ENCODE assay signal across 13 cellular contexts in the genomic region with DNA sequence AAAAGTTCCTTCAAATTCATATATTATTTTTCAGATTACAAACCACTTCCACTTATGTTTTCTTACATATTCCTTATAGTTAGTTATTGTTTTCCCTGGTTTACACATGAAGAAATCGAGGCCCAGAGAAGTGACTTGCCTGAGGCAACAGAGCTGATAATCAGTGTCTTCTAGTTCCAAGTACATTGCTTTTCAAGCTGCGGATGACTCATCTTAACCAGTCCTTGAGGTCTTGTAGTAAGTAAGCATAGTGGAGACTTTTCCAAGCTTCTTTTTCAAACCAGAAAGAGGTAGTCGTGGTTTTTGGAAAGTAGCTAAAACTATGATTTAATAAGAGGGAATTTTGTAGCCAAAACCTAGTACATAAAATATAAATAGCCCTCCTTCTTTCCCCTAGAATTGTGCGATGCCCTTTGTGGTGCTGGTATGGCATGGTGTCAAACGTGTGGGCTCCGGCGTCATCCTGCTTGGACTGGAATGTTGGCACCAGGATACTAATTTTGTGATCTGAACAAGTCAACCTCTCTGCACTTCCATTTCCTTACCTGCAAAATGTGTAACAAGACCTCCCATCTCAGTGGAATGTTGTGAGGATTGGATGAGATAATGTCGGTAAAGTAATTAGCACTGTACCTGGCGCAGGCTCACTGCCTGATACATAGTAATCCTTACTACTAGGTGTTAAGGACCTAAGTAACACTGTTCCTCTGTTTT. TPM values are rescaled to one million over a fixed set of nuclear protein-coding genes. Genes with fewer than 3 reads are reported as not detected.
DNase-seq lines count a peak whose midpoint lies in the region; ATAC-seq and TF ChIP-seq lines count a peak whose summit lies in the region.
"Had no signal": no experiment of that assay in that cellular context is flagged by ENCODE, and none has a peak within 500 bp of the region (broad histone marks: within the 10 kb centered on the region; RNA-seq: fewer than 3 reads in every experiment).

No MANE protein-coding gene starts in this region.

- H3K4me3 ChIP-seq in body of pancreas (no peak overlapping the region), coronary artery (no peak overlapping the region)
- H3K4me3 ChIP-seq: lung had no signal

- TF ChIP-seq CTCF in body of pancreas (IDR thresholded peaks at IDR 0.05) (no peak), coronary artery (IDR thresholded peaks at IDR 0.05) (no peak)

- no peaks in the 10 kb centered on the region for H3K4me1 ChIP-seq in body of pancreas

- ATAC-seq in body of pancreas (peak; percentile 24), left colon (no peak)
- ATAC-seq: stimulated activated naive B cell treated with anti-CD40 and anti-IgM and Interleukin-4, amounts not matched to agents 10 μg/mL and 1 μg/mL and 100 μg/mL, for 72 hours had no signal

- H3K27me3 ChIP-seq in body of pancreas = no peaks in the 10 kb centered on the region

- no peak overlapping the region for H3K27ac ChIP-seq in body of pancreas
- peak overlapping the region in 1 of 2 donors; percentile 26 for H3K27ac ChIP-seq in coronary artery

- no peak for TF ChIP-seq POLR2A in body of pancreas (IDR thresholded peaks at IDR 0.05)

- intact Hi-C loops in body of pancreas (cut with DNase I) (no loop called here), left colon (cut with DNase I, micrococcal nuclease) (no loop called here)

- DNase-seq in ACHN = peak; percentile 76
- DNase-seq in Kasumi-1 (lab: John Stamatoyannopoulos, UW) = peak; percentile 13 to 30
- DNase-seq in body of pancreas = no peak
- DNase-seq in islet precursor cell = peak; percentile 81
- no peak for DNase-seq in coronary artery (ENCODE audit: low spot score)
- DNase-seq in activated T-cell treated with anti-CD3 and anti-CD28 coated beads, Interleukin-2, amount 50 U/mL, for 1 hour = no peak
- no peak for DNase-seq in stimulated activated CD4-positive, alpha-beta T cell treated with anti-CD3 and anti-CD28 coated beads, Interleukin-4, amount 100 ng/mL, for 24 hours
- DNase-seq in left colon = no peak
- DNase-seq: activated CD8-positive, alpha-beta memory T cell treated with anti-CD3 and anti-CD28 coated beads, Interleukin-2, amount 50 U/mL, for 4 hours; NCI-H2171; small intestine; stimulated activated naive B cell treated with anti-CD40 and anti-IgM and Interleukin-4, amounts not matched to agents 10 μg/mL and 1 μg/mL and 100 μg/mL, for 72 hours had no signal

- H3K36me3 ChIP-seq in body of pancreas (replicated peaks in 1 of 2; ENCODE audit: insufficient read depth in 1 of 2, low read depth in 2 of 2) = no peaks in the 10 kb centered on the region

- 63 to 72% methylated on average over 9 of the region's 9 CpGs for WGBS in body of pancreas, 2 donors

- H3K9me3 ChIP-seq in body of pancreas = no peaks in the 10 kb centered on the region

- in situ Hi-C loops in ACHN (cut with HindIII; ENCODE audit: low pct_ligation_motif_present, low pct_unique_long_range_greater_than_20kb, low sequenced_read_pairs) = no loop called here

RNA-seq across cellular contexts. Expression of a gene that starts 19.0 kb away (rescaled TPM):
- total RNA-seq in body of pancreas = 10 to 100 TPM; 45.8 to 48.8 TPM
- 100 to 1,000 TPM; 129 to 145 TPM for total RNA-seq in left colon

Comparison
In these comparisons a context has a peak if more than half of its experiments do, and no peak if none do; other contexts are left out.
1. DNase-seq: peak in ACHN (single experiment), Kasumi-1 (2 of 2) and islet precursor cell (single experiment); none in body of pancreas (0 of 4), coronary artery (single experiment), activated T-cell treated with anti-CD3 and anti-CD28 coated beads, Interleukin-2, amount 50 U/mL, for 1 hour (single experiment), stimulated activated CD4-positive, alpha-beta T cell treated with anti-CD3 and anti-CD28 coated beads, Interleukin-4, amount 100 ng/mL, for 24 hours (single experiment) and left colon (0 of 2).